In the genomic region with DNA sequence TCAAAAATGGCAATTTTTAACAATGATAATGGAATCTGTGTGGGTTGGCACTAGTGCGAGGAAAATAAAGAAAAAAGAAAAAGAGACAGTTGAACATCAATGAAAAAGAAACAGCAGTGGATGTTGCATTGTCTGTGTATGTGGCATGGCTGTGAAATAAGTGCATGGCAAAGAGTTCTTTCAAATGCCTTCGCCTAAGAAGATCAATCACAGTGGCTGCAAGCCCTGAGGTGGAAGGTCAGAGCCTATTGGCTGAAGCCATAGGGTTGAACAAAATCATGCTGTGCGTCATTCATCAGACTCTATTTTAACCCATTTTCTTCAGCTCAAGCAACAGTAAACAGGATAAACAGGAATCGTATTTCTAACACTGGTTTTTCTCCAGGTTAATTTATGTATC, we compare ENCODE assay signal across 21 cellular contexts.
"Had no signal": no experiment of that assay in that cellular context is flagged by ENCODE, and none has a peak within 500 bp of the region (broad histone marks: within the 10 kb centered on the region; RNA-seq: fewer than 3 reads in every experiment).

No MANE protein-coding gene starts in this region.

- H3K9me3 ChIP-seq: esophagus muscularis mucosa, prostate gland, right atrium auricular region, tibial nerve had no signal

- H3K9me3 Mint-ChIP-seq: activated CD4-positive, alpha-beta T cell treated with anti-CD3 and anti-CD28 coated beads, Interleukin-2, amount 10 ng/mL, durations not matched to agents 7 days and 5 days; activated naive CD4-positive, alpha-beta T cell treated with anti-CD3 and anti-CD28 coated beads, Interleukin-2, amount 50 U/mL, for 24 hours; activated T-helper 1 cell treated with anti-CD3 and anti-CD28 coated beads, Interleukin-12 subunit alpha, Interleukin-12 subunit beta, Interleukin-2, Interleukin-4 antibody, amounts not matched to agents 30 ng/mL and 10 ng/mL and 1 ng/mL, durations not matched to agents 14 hours and 24 hours and 36 hours; nephron; stimulated activated naive CD8-positive, alpha-beta T cell treated with anti-CD3 and anti-CD28 coated beads, Interleukin-15, Interleukin-2, amounts not matched to agents 100 ng/mL and 50 ng/mL, for 24 hours had no signal

- DNase-seq: activated CD4-positive, alpha-beta T cell treated with anti-CD3 and anti-CD28 coated beads, Interleukin-2, amount 10 ng/mL, durations not matched to agents 7 days and 5 days; activated CD4-positive, CD25-positive, alpha-beta regulatory T cell treated with anti-CD3 and anti-CD28 coated beads, Interleukin-2, amount 50 U/mL, for 72 hours; activated CD8-positive, alpha-beta T cell treated with anti-CD3 and anti-CD28 coated beads, Interleukin-2, amount 10 ng/mL, durations not matched to agents 7 days and 5 days; activated gamma-delta T cell treated with Interleukin-2 at 50 U/mL for 16 hours; brain microvascular endothelial cell; caudate nucleus; dermis blood vessel endothelial cell; effector memory CD8-positive, alpha-beta T cell; glutamatergic neuron; left ventricle myocardium superior; mammary epithelial cell; stimulated activated CD4-positive, alpha-beta T cell treated with anti-CD3 and anti-CD28 coated beads, Interleukin-12 subunit alpha, Interleukin-12 subunit beta, amount 100 ng/mL, for 4 hours had no signal

- H3K36me3 Mint-ChIP-seq: activated naive CD4-positive, alpha-beta T cell treated with anti-CD3 and anti-CD28 coated beads, Interleukin-2, amount 50 U/mL, for 24 hours had no signal

- H3K27ac ChIP-seq: brain microvascular endothelial cell, esophagus muscularis mucosa, prostate gland, right atrium auricular region, tibial nerve, VCaP had no signal

- H3K4me3 ChIP-seq: esophagus muscularis mucosa, prostate gland, right atrium auricular region, tibial nerve had no signal

- H3K27me3 ChIP-seq: brain microvascular endothelial cell, esophagus muscularis mucosa, right atrium auricular region, tibial nerve had no signal

- H3K27me3 Mint-ChIP-seq: activated CD4-positive, alpha-beta T cell treated with anti-CD3 and anti-CD28 coated beads, Interleukin-2, amount 10 ng/mL, durations not matched to agents 7 days and 5 days; activated naive CD4-positive, alpha-beta T cell treated with anti-CD3 and anti-CD28 coated beads, Interleukin-2, amount 50 U/mL, for 24 hours; effector memory CD8-positive, alpha-beta T cell; stimulated activated naive CD8-positive, alpha-beta T cell treated with anti-CD3 and anti-CD28 coated beads, Interleukin-15, Interleukin-2, amounts not matched to agents 100 ng/mL and 50 ng/mL, for 24 hours had no signal

- H3K4me1 ChIP-seq: esophagus muscularis mucosa, prostate gland, right atrium auricular region had no signal

- H3K4me3 Mint-ChIP-seq: activated CD4-positive, alpha-beta T cell treated with anti-CD3 and anti-CD28 coated beads, Interleukin-2, amount 10 ng/mL, durations not matched to agents 7 days and 5 days; activated CD8-positive, alpha-beta T cell treated with anti-CD3 and anti-CD28 coated beads, Interleukin-2, amount 10 ng/mL, durations not matched to agents 7 days and 5 days; activated naive CD4-positive, alpha-beta T cell treated with anti-CD3 and anti-CD28 coated beads, Interleukin-2, amount 50 U/mL, for 24 hours; activated T-helper 1 cell treated with anti-CD3 and anti-CD28 coated beads, Interleukin-12 subunit alpha, Interleukin-12 subunit beta, Interleukin-2, Interleukin-4 antibody, amounts not matched to agents 30 ng/mL and 10 ng/mL and 1 ng/mL, durations not matched to agents 14 hours and 24 hours and 36 hours; effector memory CD8-positive, alpha-beta T cell; nephron; stimulated activated naive CD8-positive, alpha-beta T cell treated with anti-CD3 and anti-CD28 coated beads, Interleukin-15, Interleukin-2, amounts not matched to agents 100 ng/mL and 50 ng/mL, for 24 hours had no signal

- H3K4me1 Mint-ChIP-seq: activated CD4-positive, alpha-beta T cell treated with anti-CD3 and anti-CD28 coated beads, Interleukin-2, amount 10 ng/mL, durations not matched to agents 7 days and 5 days; activated naive CD4-positive, alpha-beta T cell treated with anti-CD3 and anti-CD28 coated beads, Interleukin-2, amount 50 U/mL, for 24 hours; nephron had no signal

- H3K36me3 ChIP-seq: brain microvascular endothelial cell, esophagus muscularis mucosa, prostate gland, right atrium auricular region, tibial nerve had no signal

- H3K27ac Mint-ChIP-seq: activated CD4-positive, alpha-beta T cell treated with anti-CD3 and anti-CD28 coated beads, Interleukin-2, amount 10 ng/mL, durations not matched to agents 7 days and 5 days; activated CD8-positive, alpha-beta T cell treated with anti-CD3 and anti-CD28 coated beads, Interleukin-2, amount 10 ng/mL, durations not matched to agents 7 days and 5 days; activated naive CD4-positive, alpha-beta T cell treated with anti-CD3 and anti-CD28 coated beads, Interleukin-2, amount 50 U/mL, for 24 hours; activated T-helper 1 cell treated with anti-CD3 and anti-CD28 coated beads, Interleukin-12 subunit alpha, Interleukin-12 subunit beta, Interleukin-2, Interleukin-4 antibody, amounts not matched to agents 30 ng/mL and 10 ng/mL and 1 ng/mL, durations not matched to agents 14 hours and 24 hours and 36 hours; effector memory CD8-positive, alpha-beta T cell; nephron; stimulated activated naive CD8-positive, alpha-beta T cell treated with anti-CD3 and anti-CD28 coated beads, Interleukin-15, Interleukin-2, amounts not matched to agents 100 ng/mL and 50 ng/mL, for 24 hours had no signal
